16 cellular contexts compared by ENCODE assay signal in the genomic region with DNA sequence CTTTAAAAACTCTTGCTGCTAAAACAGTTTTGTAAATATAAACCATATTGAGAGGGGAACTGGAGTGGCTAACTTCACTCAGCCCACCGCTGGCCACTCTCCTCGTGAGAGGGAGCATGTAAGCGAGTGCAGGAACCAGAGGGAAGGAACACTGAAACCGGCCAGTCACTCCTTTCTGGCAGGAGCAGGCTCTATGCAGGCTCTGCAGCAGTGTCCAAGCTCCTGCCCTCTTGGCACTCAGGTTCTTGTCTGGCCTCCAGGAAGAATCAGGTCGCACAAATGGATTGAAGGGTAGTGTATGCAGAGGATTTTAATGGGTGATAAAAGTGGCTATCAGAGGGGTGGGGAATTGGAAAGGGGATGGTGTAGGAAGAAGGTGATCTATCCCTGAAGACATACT.
A peak's percentile ranks its signal among the peaks of the same experiment; 100 is the strongest.
DNase-seq lines count a peak whose midpoint lies in the region; ATAC-seq and TF ChIP-seq lines count a peak whose summit lies in the region.
"Had no signal": no experiment of that assay in that cellular context is flagged by ENCODE, and none has a peak within 500 bp of the region (broad histone marks: within the 10 kb centered on the region; RNA-seq: fewer than 3 reads in every experiment).

No MANE protein-coding gene starts in this region.

- H3K9ac ChIP-seq in fibroblast of lung (ENCODE audit: insufficient read depth, low read length), result no peak overlapping the region
- H3K9ac ChIP-seq: GM23248 had no signal

- no peaks in the 10 kb centered on the region for H3K36me3 Mint-ChIP-seq in GM23338 (ENCODE audit: low read depth)
- no peaks in the 10 kb centered on the region for H3K36me3 Mint-ChIP-seq in CD8-positive, alpha-beta T cell
- H3K36me3 Mint-ChIP-seq: CD4-positive, alpha-beta memory T cell had no signal

- POLR2A ChIA-PET in CD8-positive, alpha-beta T cell (lab: Charles Lee), result no interaction called here

- H3K4me3 Mint-ChIP-seq in GM23338, result no peak overlapping the region
- H3K4me3 Mint-ChIP-seq in CD8-positive, alpha-beta T cell, result no peak overlapping the region
- H3K4me3 Mint-ChIP-seq: CD4-positive, alpha-beta memory T cell had no signal

- TF ChIP-seq CTCF in GM23338 (conservative IDR thresholded peaks at IDR 0.05; ENCODE audit: low read depth in 2 of 2) (no peak), LNCaP clone FGC (IDR thresholded peaks at IDR 0.05; ENCODE audit: control insufficient read depth, extremely low read depth, insufficient read depth) (no peak), fibroblast of lung (conservative IDR thresholded peaks at IDR 0.05 in 1 of 2, IDR thresholded peaks at IDR 0.05 in 1 of 2; ENCODE audit: low read depth in 1 of 2, low read length in 2 of 2) (no peak), left ventricle myocardium inferior (IDR thresholded peaks at IDR 0.05; ENCODE audit: borderline replicate concordance) (no peak)
- TF ChIP-seq CTCF in CD8-positive, alpha-beta T cell (IDR thresholded peaks at IDR 0.05), result no peak

- H3K4me2 ChIP-seq in GM23338 (no peak overlapping the region), fibroblast of lung (ENCODE audit: extremely low read depth, insufficient read depth, low read length) (no peak overlapping the region)

- DNase-seq in GM23338 (ENCODE audit: low spot score) (no peak), LNCaP clone FGC (ENCODE audit: low read depth) (peak; percentile 11), cerebellum (ENCODE audit: low spot score) (peak; percentile 45), fibroblast of lung (ENCODE audit: low read depth in 2 of 2) (no peak), NCI-H82 (lab: John Stamatoyannopoulos, UW) (no peak), left ventricle myocardium inferior (no peak), mucosa of gallbladder (ENCODE audit: low spot score) (no peak)
- DNase-seq in CD8-positive, alpha-beta T cell, result no peak
- DNase-seq: Caco-2; CD4-positive, alpha-beta memory T cell; DMS153; DND-41; GDM1; GM23248; HCEC 1CT had no signal

- H3K9me3 Mint-ChIP-seq in GM23338, result no peaks in the 10 kb centered on the region; the same call in 2 of the 3 replicates
- no peaks in the 10 kb centered on the region for H3K9me3 Mint-ChIP-seq in CD8-positive, alpha-beta T cell

- H4K20me1 ChIP-seq in GM23338 (replicated peaks; ENCODE audit: insufficient read depth), result no peaks in the 10 kb centered on the region
- no peaks in the 10 kb centered on the region for H4K20me1 ChIP-seq in fibroblast of lung (ENCODE audit: control insufficient read depth, extremely low read depth, insufficient read depth, low read length)

- no peak overlapping the region for H3K27ac ChIP-seq in GM23338 (ENCODE audit: low read depth)
- no peak overlapping the region for H3K27ac ChIP-seq in fibroblast of lung (ENCODE audit: insufficient read depth, low read length)
- no peak overlapping the region for H3K27ac ChIP-seq in left ventricle myocardium inferior (replicated peaks)
- no peak overlapping the region for H3K27ac ChIP-seq in CD8-positive, alpha-beta T cell (ENCODE audit: low read depth, low read length)
- H3K27ac ChIP-seq: GM23248 had no signal

- no peak for ATAC-seq in GM23338
- ATAC-seq in CD8-positive, alpha-beta T cell, result no peak
- ATAC-seq: GM12878 had no signal

- no peaks in the 10 kb centered on the region for H3K27me3 Mint-ChIP-seq in GM23338 (ENCODE audit: insufficient read depth, low read depth, poor library complexity)
- H3K27me3 Mint-ChIP-seq in CD8-positive, alpha-beta T cell (ENCODE audit: low read depth), result peaks cover 2% of the 10 kb centered on the region

- H3K9me2 ChIP-seq in GM23338 (ENCODE audit: insufficient read depth), result peaks cover 17% of the 10 kb centered on the region

- intact Hi-C loops in left ventricle myocardium inferior (cut with micrococcal nuclease), result no loop called here
- intact Hi-C loops in CD8-positive, alpha-beta T cell (cut with DNase I, micrococcal nuclease), result no loop called here

- peaks cover 3% of the 10 kb centered on the region for H3K4me1 Mint-ChIP-seq in GM23338
- H3K4me1 Mint-ChIP-seq in CD8-positive, alpha-beta T cell (ENCODE audit: low read depth), result no peaks in the 10 kb centered on the region
- H3K4me1 Mint-ChIP-seq: CD4-positive, alpha-beta memory T cell had no signal

- H3K9me3 ChIP-seq in fibroblast of lung (ENCODE audit: control insufficient read depth, insufficient read depth, low read depth, low read length), result no peaks in the 10 kb centered on the region
- H3K9me3 ChIP-seq in left ventricle myocardium inferior (replicated peaks), result no peaks in the 10 kb centered on the region
- no peaks in the 10 kb centered on the region for H3K9me3 ChIP-seq in CD8-positive, alpha-beta T cell (ENCODE audit: low read length)
- H3K9me3 ChIP-seq: Caco-2 had no signal

- CTCF ChIA-PET in CD8-positive, alpha-beta T cell (lab: Charles Lee), result no interaction called here

- no peaks in the 10 kb centered on the region for H3K36me3 ChIP-seq in GM23338 (ENCODE audit: insufficient read depth)
- no peaks in the 10 kb centered on the region for H3K36me3 ChIP-seq in fibroblast of lung (ENCODE audit: control insufficient read depth, insufficient read depth, low read length)
- no peaks in the 10 kb centered on the region for H3K36me3 ChIP-seq in left ventricle myocardium inferior
- H3K36me3 ChIP-seq in CD8-positive, alpha-beta T cell (ENCODE audit: insufficient read depth, low read length), result no peaks in the 10 kb centered on the region

- H3K4me3 ChIP-seq in GM23338 (no peak overlapping the region), LNCaP clone FGC (ENCODE audit: low read depth, low read length) (no peak overlapping the region), fibroblast of lung (replicated peaks in 1 of 4; ENCODE audit: control extremely low read depth in 1 of 4, insufficient read depth in 1 of 4, low read depth in 3 of 4, low read length in 4 of 4) (no peak overlapping the region), left ventricle myocardium inferior (no peak overlapping the region)
- H3K4me3 ChIP-seq in CD8-positive, alpha-beta T cell (ENCODE audit: low read depth, low read length), result no peak overlapping the region
- H3K4me3 ChIP-seq: GM12878, GM23248 had no signal

- H3K27me3 ChIP-seq in GM23338 (ENCODE audit: insufficient read depth), result no peaks in the 10 kb centered on the region
- no peaks in the 10 kb centered on the region for H3K27me3 ChIP-seq in fibroblast of lung (ENCODE audit: control insufficient read depth, insufficient read depth, low read length)
- H3K27me3 ChIP-seq in left ventricle myocardium inferior (ENCODE audit: low read depth), result no peaks in the 10 kb centered on the region
- no peaks in the 10 kb centered on the region for H3K27me3 ChIP-seq in CD8-positive, alpha-beta T cell (ENCODE audit: insufficient read depth, low read length)

- peaks cover 5% of the 10 kb centered on the region for H3K4me1 ChIP-seq in GM23338 (ENCODE audit: insufficient read depth)
- peaks cover 4% of the 10 kb centered on the region for H3K4me1 ChIP-seq in fibroblast of lung (ENCODE audit: control insufficient read depth, extremely low read depth, insufficient read depth, low read length)
- no peaks in the 10 kb centered on the region for H3K4me1 ChIP-seq in left ventricle myocardium inferior
- H3K4me1 ChIP-seq in CD8-positive, alpha-beta T cell (ENCODE audit: insufficient read depth, low read length), result no peaks in the 10 kb centered on the region
- H3K4me1 ChIP-seq: Caco-2 had no signal

- no peak overlapping the region for H3K27ac Mint-ChIP-seq in GM23338
- no peak overlapping the region for H3K27ac Mint-ChIP-seq in CD8-positive, alpha-beta T cell
- H3K27ac Mint-ChIP-seq: CD4-positive, alpha-beta memory T cell had no signal

- no peaks in the 10 kb centered on the region for H3K79me2 ChIP-seq in GM23338 (replicated peaks; ENCODE audit: insufficient read depth)
- H3K79me2 ChIP-seq in fibroblast of lung (ENCODE audit: control insufficient read depth, insufficient read depth, low read length), result no peaks in the 10 kb centered on the region

- no peaks in the 10 kb centered on the region for H3F3A ChIP-seq in GM23338 (replicated peaks; ENCODE audit: low read depth)

- H2AFZ ChIP-seq in GM23338 (peak overlapping the region; percentile 69), fibroblast of lung (ENCODE audit: low read length) (peak overlapping the region; percentile 17)
- H2AFZ ChIP-seq: GM23248 had no signal

TF ChIP-seq in GM23338, 12 proteins besides CTCF, POLR2A, EP300 and RAD21 (continues in another document):
- TF ChIP-seq, protein P1, sequence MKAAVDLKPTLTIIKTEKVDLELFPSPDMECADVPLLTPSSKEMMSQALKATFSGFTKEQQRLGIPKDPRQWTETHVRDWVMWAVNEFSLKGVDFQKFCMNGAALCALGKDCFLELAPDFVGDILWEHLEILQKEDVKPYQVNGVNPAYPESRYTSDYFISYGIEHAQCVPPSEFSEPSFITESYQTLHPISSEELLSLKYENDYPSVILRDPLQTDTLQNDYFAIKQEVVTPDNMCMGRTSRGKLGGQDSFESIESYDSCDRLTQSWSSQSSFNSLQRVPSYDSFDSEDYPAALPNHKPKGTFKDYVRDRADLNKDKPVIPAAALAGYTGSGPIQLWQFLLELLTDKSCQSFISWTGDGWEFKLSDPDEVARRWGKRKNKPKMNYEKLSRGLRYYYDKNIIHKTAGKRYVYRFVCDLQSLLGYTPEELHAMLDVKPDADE (IDR thresholded peaks at IDR 0.05), result no peak
- no peak for TF ChIP-seq POLR2AphosphoS5 (IDR thresholded peaks at IDR 0.05; ENCODE audit: low read depth)
- no peak for TF ChIP-seq ZNF331 (CRISPR knock-in tag; IDR thresholded peaks at IDR 0.05; ENCODE audit: low read depth)
- no peak for TF ChIP-seq EZH2 (IDR thresholded peaks at IDR 0.05; ENCODE audit: low read depth, unreplicated experiment)

Comparison
In these comparisons a context has a peak if more than half of its experiments do, and no peak if none do; other contexts are left out.
1. DNase-seq: peak in LNCaP clone FGC (single experiment) and cerebellum (single experiment); none in GM23338 (single experiment), fibroblast of lung (0 of 2), NCI-H82 (single experiment), left ventricle myocardium inferior (single experiment), CD8-positive, alpha-beta T cell (0 of 7) and mucosa of gallbladder (single experiment).